ENCODE assay signal across 10 cellular contexts in genomic region chr16:66026211-66026610, GRCh38.
A peak's percentile ranks its signal among the peaks of the same experiment; 100 is the strongest.
DNase-seq lines count a peak whose midpoint lies in the region; ATAC-seq and TF ChIP-seq lines count a peak whose summit lies in the region.
"Had no signal": no experiment of that assay in that cellular context is flagged by ENCODE, and none has a peak within 500 bp of the region (broad histone marks: within the 10 kb centered on the region; RNA-seq: fewer than 3 reads in every experiment).

No MANE protein-coding gene starts in this region.

- BruUV-seq in A673 (replicated peaks; lab: Mats Ljungman, UMichigan): no TSS peak

- H3K27me3 ChIP-seq in A673 (replicated peaks; ENCODE audit: insufficient read depth, low read depth, low read length, poor library complexity) (no peaks in the 10 kb centered on the region), hepatocyte (no peaks in the 10 kb centered on the region), MG63 (no peaks in the 10 kb centered on the region)
- H3K27me3 ChIP-seq: suprapubic skin had no signal

- DNase-seq in A673 (ENCODE audit: low spot score) (peak; percentile 45), HFF-Myc (ENCODE audit: extremely low read depth, low read depth) (no peak), SK-MEL-5 (ENCODE audit: low read depth, low spot score) (peak; percentile 39), hepatocyte (ENCODE audit: low spot score) (peak; percentile 23), MG63 (no peak), HuH-7.5 (ENCODE audit: low spot score) (no peak), retina (no peak), T-helper 17 cell (no peak)
- DNase-seq: NCI-H2171 had no signal

- no peaks in the 10 kb centered on the region for H4K20me1 ChIP-seq in hepatocyte (ENCODE audit: insufficient read depth, poor library complexity, severe bottlenecking)

- no peak overlapping the region for H3K4me2 ChIP-seq in hepatocyte

- H3K9me2 ChIP-seq in hepatocyte (replicated peaks; ENCODE audit: insufficient read depth): no peaks in the 10 kb centered on the region

- in situ Hi-C loops in SK-MEL-5 (cut with HindIII; ENCODE audit: low pct_unique_long_range_greater_than_20kb, low sequenced_read_pairs): no loop called here

- H2AFZ ChIP-seq in hepatocyte: no peak overlapping the region

- H3K9me3 ChIP-seq in A673 (ENCODE audit: low read depth, low read length, poor library complexity, severe bottlenecking) (peaks cover 7% of the 10 kb centered on the region), hepatocyte (ENCODE audit: low read depth) (no peaks in the 10 kb centered on the region), MG63 (no peaks in the 10 kb centered on the region), T-helper 17 cell (ENCODE audit: control insufficient read depth, low read length, poor library complexity, severe bottlenecking) (no peaks in the 10 kb centered on the region)
- H3K9me3 ChIP-seq: suprapubic skin had no signal

- H3K36me3 ChIP-seq in A673 (ENCODE audit: insufficient read depth, low read length, poor library complexity, severe bottlenecking) (no peaks in the 10 kb centered on the region), hepatocyte (replicated peaks; ENCODE audit: insufficient read depth, low read depth) (no peaks in the 10 kb centered on the region), MG63 (no peaks in the 10 kb centered on the region)
- H3K36me3 ChIP-seq: suprapubic skin had no signal

- H3K4me3 Mint-ChIP-seq in T-helper 17 cell: no peak overlapping the region

- 61% methylated on average over 5 of the region's 5 CpGs for WGBS in hepatocyte (ENCODE audit: low lambda C conversion rate, missing lambda C conversion rate)

- H3K4me3 ChIP-seq in A673 (ENCODE audit: low read depth, low read length, poor library complexity, severe bottlenecking) (no peak overlapping the region), HFF-Myc (replicated peaks; ENCODE audit: low read depth, low read length) (no peak overlapping the region), hepatocyte (no peak overlapping the region), MG63 (no peak overlapping the region)
- H3K4me3 ChIP-seq: suprapubic skin had no signal

- peak; percentile 41 for TF ChIP-seq CTCF in A673 (conservative IDR thresholded peaks at IDR 0.05; ENCODE audit: low read depth, low read length)
- peak; percentile 34 for TF ChIP-seq CTCF in HFF-Myc (IDR thresholded peaks at IDR 0.05; ENCODE audit: low read depth, low read length, missing control alignments)
- TF ChIP-seq CTCF in hepatocyte (IDR thresholded peaks at IDR 0.05; ENCODE audit: poor library complexity): peak; percentile 23

- no peaks in the 10 kb centered on the region for H3K36me3 Mint-ChIP-seq in T-helper 17 cell (ENCODE audit: low read depth)

- H3K79me2 ChIP-seq in hepatocyte: no peaks in the 10 kb centered on the region

- no peaks in the 10 kb centered on the region for H3K4me1 ChIP-seq in A673 (ENCODE audit: insufficient read depth, low read length, poor library complexity, severe bottlenecking)
- H3K4me1 ChIP-seq in hepatocyte (ENCODE audit: insufficient read depth): no peaks in the 10 kb centered on the region

- no peaks in the 10 kb centered on the region for H3K4me1 Mint-ChIP-seq in T-helper 17 cell

- CTCF ChIA-PET in A673 (lab: Charles Lee): no interaction called here

- intact Hi-C loops in A673 (cut with micrococcal nuclease; ENCODE audit: unreplicated experiment): loop anchor here (10.0 kb wide), 1 partner anchor 481 kb away; no protein-coding TSS in a partner anchor

- H3K27ac Mint-ChIP-seq in T-helper 17 cell: no peak overlapping the region

- ATAC-seq in T-helper 17 cell: no peak

- POLR2A ChIA-PET in A673 (lab: Charles Lee; ENCODE audit: low non-redundant PET): no interaction called here

- no peaks in the 10 kb centered on the region for H3K27me3 Mint-ChIP-seq in T-helper 17 cell

- H3K27ac ChIP-seq in A673 (ENCODE audit: low read depth, low read length, poor library complexity, severe bottlenecking) (no peak overlapping the region), hepatocyte (no peak overlapping the region)
- H3K27ac ChIP-seq: suprapubic skin had no signal

Comparison
In these comparisons a context has a peak if more than half of its experiments do, and no peak if none do; other contexts are left out.
1. DNase-seq: peak in A673 (single experiment), SK-MEL-5 (single experiment) and hepatocyte (single experiment); none in HFF-Myc (single experiment), MG63 (single experiment), HuH-7.5 (single experiment), retina (single experiment) and T-helper 17 cell (0 of 3).
2. Peak in every context shown above with its lines, with median percentiles within 50 percentile points of each other: CTCF ChIP-seq.